9 cellular contexts compared by ENCODE assay signal in genomic region chr3:196948442-196949365, GRCh38. TPM values are rescaled to one million over a fixed set of nuclear protein-coding genes. Genes with fewer than 3 reads are reported as not detected.
DNase-seq lines count a peak whose midpoint lies in the region; ATAC-seq and TF ChIP-seq lines count a peak whose summit lies in the region.
"Had no signal": no experiment of that assay in that cellular context is flagged by ENCODE, and none has a peak within 500 bp of the region (broad histone marks: within the 10 kb centered on the region; RNA-seq: fewer than 3 reads in every experiment).

No MANE protein-coding gene starts in this region.

- no peaks in the 10 kb centered on the region for H3K9me3 ChIP-seq in endodermal cell (ENCODE audit: control insufficient read depth, low read length)

- WGBS in endodermal cell (ENCODE audit: insufficient coverage in 1 of 2, insufficient read length in 1 of 2), 2 experiments = 76 to 87% methylated on average over 6 to 24 of the region's 24 CpGs

- peaks cover 42% of the 10 kb centered on the region for H3K27me3 ChIP-seq in endodermal cell (ENCODE audit: control insufficient read depth, insufficient read depth, low read length, poor library complexity, severe bottlenecking)

- H3K9me3 Mint-ChIP-seq in endodermal cell = no peaks in the 10 kb centered on the region
- H3K9me3 Mint-ChIP-seq in activated CD4-positive, alpha-beta T cell treated with anti-CD3 and anti-CD28 coated beads, Interleukin-2, amount 10 ng/mL, durations not matched to agents 24 days and 14 days = no peaks in the 10 kb centered on the region
- H3K9me3 Mint-ChIP-seq: T-cell had no signal

- H3K36me3 ChIP-seq in endodermal cell (ENCODE audit: control insufficient read depth, insufficient read depth, low read length) = peaks cover 3% of the 10 kb centered on the region

- TF ChIP-seq CTCF in endodermal cell (conservative IDR thresholded peaks at IDR 0.05) (peak; percentile 65), retinal pigment epithelial cell (conservative IDR thresholded peaks at IDR 0.05; ENCODE audit: low read depth, low read length) (peak; percentile 18)

- H3K4me1 Mint-ChIP-seq in endodermal cell = peaks cover 9% of the 10 kb centered on the region
- H3K4me1 Mint-ChIP-seq in activated CD4-positive, alpha-beta T cell treated with anti-CD3 and anti-CD28 coated beads, Interleukin-2, amount 10 ng/mL, durations not matched to agents 24 days and 14 days = peaks cover 9% of the 10 kb centered on the region

- H3K4me1 ChIP-seq in endodermal cell (ENCODE audit: control insufficient read depth, insufficient read depth, low read length) = no peaks in the 10 kb centered on the region

- H3K4me3 ChIP-seq in endodermal cell (ENCODE audit: low read length) (no peak overlapping the region), retinal pigment epithelial cell (ENCODE audit: low read length) (no peak overlapping the region)

- H3K9ac ChIP-seq in endodermal cell (ENCODE audit: extremely low read depth, low read length, poor library complexity, severe bottlenecking) = no peak overlapping the region

- intact Hi-C loops in activated CD4-positive, alpha-beta T cell treated with anti-CD3 and anti-CD28 coated beads, Interleukin-2, amount 10 ng/mL, durations not matched to agents 24 days and 14 days (cut with micrococcal nuclease) = no loop called here

- no peak overlapping the region for H3K27ac ChIP-seq in endodermal cell (ENCODE audit: low read depth, low read length)

- no peak overlapping the region for H3K4me3 Mint-ChIP-seq in endodermal cell
- no peak overlapping the region for H3K4me3 Mint-ChIP-seq in activated CD4-positive, alpha-beta T cell treated with anti-CD3 and anti-CD28 coated beads, Interleukin-2, amount 10 ng/mL, durations not matched to agents 24 days and 14 days
- H3K4me3 Mint-ChIP-seq: T-cell had no signal

- DNase-seq in NCI-H1105 treated with DMSO at 0.1 percent for 48 hours (lab: John Stamatoyannopoulos, UW) (peak; percentile 7), NCI-H1105 (lab: John Stamatoyannopoulos, UW) (no peak), NCI-H524 treated with DMSO at 0.1 percent for 48 hours (lab: John Stamatoyannopoulos, UW) (peak; percentile 67), endodermal cell (peak; percentile 85), retinal pigment epithelial cell (ENCODE audit: low read depth) (no peak)
- DNase-seq in activated CD4-positive, alpha-beta T cell treated with anti-CD3 and anti-CD28 coated beads, Interleukin-2, amount 10 ng/mL, durations not matched to agents 24 days and 14 days = no peak
- no peak for DNase-seq in stimulated activated CD4-positive, alpha-beta T cell treated with anti-CD3 and anti-CD28 coated beads, Interleukin-4, amount 100 ng/mL, for 4 hours
- DNase-seq: T-cell had no signal

- peaks cover 2% of the 10 kb centered on the region for H3K36me3 Mint-ChIP-seq in endodermal cell (ENCODE audit: low read depth)
- peaks cover 8% of the 10 kb centered on the region for H3K36me3 Mint-ChIP-seq in activated CD4-positive, alpha-beta T cell treated with anti-CD3 and anti-CD28 coated beads, Interleukin-2, amount 10 ng/mL, durations not matched to agents 24 days and 14 days (ENCODE audit: low read depth)
- H3K36me3 Mint-ChIP-seq: T-cell had no signal

- H3K27ac Mint-ChIP-seq in endodermal cell = no peak overlapping the region
- no peak overlapping the region for H3K27ac Mint-ChIP-seq in activated CD4-positive, alpha-beta T cell treated with anti-CD3 and anti-CD28 coated beads, Interleukin-2, amount 10 ng/mL, durations not matched to agents 24 days and 14 days
- H3K27ac Mint-ChIP-seq: T-cell had no signal

- H3K27me3 Mint-ChIP-seq in endodermal cell (ENCODE audit: insufficient read depth) = peaks cover 36% of the 10 kb centered on the region
- peaks cover 5% of the 10 kb centered on the region for H3K27me3 Mint-ChIP-seq in activated CD4-positive, alpha-beta T cell treated with anti-CD3 and anti-CD28 coated beads, Interleukin-2, amount 10 ng/mL, durations not matched to agents 24 days and 14 days
- H3K27me3 Mint-ChIP-seq: T-cell had no signal

- ATAC-seq in HG03521 (IDR thresholded peaks at IDR 0.05; ENCODE audit: unreplicated experiment) = no peak
- ATAC-seq: T-cell had no signal

RNA-seq across cellular contexts. Expression of gene NCBP2, which starts 6.4 kb away (rescaled TPM):
- total RNA-seq in endodermal cell = 10 to 100 TPM; 74.9 to 97.3 TPM
- 109 TPM for polyA plus RNA-seq in endodermal cell (2013, experiment 1 of 2)
- 98.5 TPM for polyA plus RNA-seq in endodermal cell (2013, experiment 2 of 2)
- 101 and 105 TPM in 2 replicates for total RNA-seq in activated CD4-positive, alpha-beta T cell treated with anti-CD3 and anti-CD28 coated beads, Interleukin-2, amount 10 ng/mL, durations not matched to agents 24 days and 14 days

RNA-seq across cellular contexts. Expression of gene PIGZ, which starts 19.9 kb away (rescaled TPM):
- under 1 TPM; 0.22 to 0.31 TPM for total RNA-seq in endodermal cell
- 0.46 TPM for polyA plus RNA-seq in endodermal cell (2013, experiment 1 of 2)
- polyA plus RNA-seq in endodermal cell (2013, experiment 2 of 2) = not detected
- total RNA-seq in activated CD4-positive, alpha-beta T cell treated with anti-CD3 and anti-CD28 coated beads, Interleukin-2, amount 10 ng/mL, durations not matched to agents 24 days and 14 days = 1.7 and 1.9 TPM in 2 replicates

Comparison
In these comparisons a context has a peak if more than half of its experiments do, and no peak if none do; other contexts are left out.
1. DNase-seq: peak in NCI-H1105 treated with DMSO at 0.1 percent for 48 hours (single experiment), NCI-H524 treated with DMSO at 0.1 percent for 48 hours (single experiment) and endodermal cell (single experiment); none in NCI-H1105 (single experiment), retinal pigment epithelial cell (single experiment), activated CD4-positive, alpha-beta T cell treated with anti-CD3 and anti-CD28 coated beads, Interleukin-2, amount 10 ng/mL, durations not matched to agents 24 days and 14 days (single experiment) and stimulated activated CD4-positive, alpha-beta T cell treated with anti-CD3 and anti-CD28 coated beads, Interleukin-4, amount 100 ng/mL, for 4 hours (0 of 2).